Comparison of ENCODE assay signal across 8 cellular contexts in the genomic region with DNA sequence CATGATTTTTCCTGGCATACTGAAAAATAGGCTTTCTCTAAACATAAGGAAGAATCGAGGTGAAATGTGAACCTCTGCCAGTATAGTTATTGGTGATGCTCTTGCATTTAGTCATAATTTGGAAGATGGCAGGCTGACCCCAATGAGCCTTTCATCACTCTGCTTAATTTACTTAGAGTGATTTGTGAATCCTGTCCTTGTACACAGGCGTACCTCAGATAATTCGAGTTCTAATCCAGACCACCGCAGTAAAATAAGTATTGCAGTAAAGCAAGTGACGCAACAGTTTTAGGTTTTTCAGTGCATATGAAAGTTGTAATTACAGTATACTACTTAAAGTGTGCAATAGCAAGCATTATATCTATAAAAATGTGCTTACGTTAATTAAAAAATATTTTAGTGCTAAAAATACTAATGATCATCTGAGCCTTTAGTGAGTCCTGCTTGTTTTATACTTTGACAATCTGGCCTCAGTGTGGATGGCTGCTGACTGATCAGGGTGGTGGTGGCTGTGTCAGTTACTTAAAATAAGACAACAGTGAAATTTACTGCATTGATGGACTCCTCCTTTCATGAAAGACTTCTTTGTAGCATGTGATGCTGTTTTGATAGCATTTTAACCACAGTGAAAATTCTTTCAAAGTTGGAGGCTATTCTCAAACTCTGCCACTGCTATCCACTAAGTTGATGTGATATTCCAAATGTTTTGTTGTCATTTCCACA. TPM values are rescaled to one million over a fixed set of nuclear protein-coding genes. Genes with fewer than 3 reads are reported as not detected.
DNase-seq lines count a peak whose midpoint lies in the region; ATAC-seq, FAIRE-seq and TF ChIP-seq lines count a peak whose summit lies in the region.

No MANE protein-coding gene starts in this region.

- no peaks in the 10 kb centered on the region for H3K27me3 ChIP-seq in CD4-positive, CD25-positive, alpha-beta regulatory T cell (ENCODE audit: control insufficient read depth, insufficient read depth, low read length)
- no peaks in the 10 kb centered on the region for H3K27me3 ChIP-seq in ectodermal cell (ENCODE audit: control insufficient read depth, insufficient read depth, low read length, poor library complexity, severe bottlenecking)

- no peaks in the 10 kb centered on the region for H3K27me3 Mint-ChIP-seq in CD4-positive, CD25-positive, alpha-beta regulatory T cell
- no peaks in the 10 kb centered on the region for H3K27me3 Mint-ChIP-seq in nephron (ENCODE audit: low read depth)

- no peak for ATAC-seq in CD4-positive, CD25-positive, alpha-beta regulatory T cell (ENCODE audit: low read depth in 2 of 2)
- ATAC-seq in HG03097 (IDR thresholded peaks at IDR 0.05; ENCODE audit: low FRiP score, unreplicated experiment), result no peak
- ATAC-seq in HG03354 (IDR thresholded peaks at IDR 0.05; ENCODE audit: poor library complexity, severe bottlenecking, unreplicated experiment), result no peak

- peaks cover 19% of the 10 kb centered on the region for H3K4me1 ChIP-seq in CD4-positive, CD25-positive, alpha-beta regulatory T cell (ENCODE audit: control insufficient read depth, insufficient read depth, low read length, poor library complexity, severe bottlenecking)
- H3K4me1 ChIP-seq in ectodermal cell (ENCODE audit: control insufficient read depth, insufficient read depth, low read length), result no peaks in the 10 kb centered on the region

- TF ChIP-seq CTCF in nephron (IDR thresholded peaks at IDR 0.05; ENCODE audit: unreplicated experiment in 3 of 3), result no peak

- H3K36me3 ChIP-seq in CD4-positive, CD25-positive, alpha-beta regulatory T cell (ENCODE audit: control insufficient read depth, insufficient read depth, low read length), result peaks cover 2% of the 10 kb centered on the region
- H3K36me3 ChIP-seq in ectodermal cell (ENCODE audit: control insufficient read depth, insufficient read depth, low read length), result no peaks in the 10 kb centered on the region

- H3K4me1 Mint-ChIP-seq in CD4-positive, CD25-positive, alpha-beta regulatory T cell, result peaks cover 13 to 47% (median 30%) of the 10 kb centered on the region in 4 donors
- peaks cover 7% of the 10 kb centered on the region for H3K4me1 Mint-ChIP-seq in nephron

- H3K4me3 ChIP-seq in CD4-positive, CD25-positive, alpha-beta regulatory T cell (ENCODE audit: low read depth, low read length), result peak overlapping the region; percentile 82
- peak overlapping the region; percentile 70 for H3K4me3 ChIP-seq in ectodermal cell (ENCODE audit: insufficient read depth, low read depth, low read length)

- peak overlapping the region; percentile 90 to 95 (median 92) for H3K4me3 Mint-ChIP-seq in CD4-positive, CD25-positive, alpha-beta regulatory T cell
- peak overlapping the region; percentile 87 to 92 (median 92) for H3K4me3 Mint-ChIP-seq in nephron

- no peaks in the 10 kb centered on the region for H3K9me3 Mint-ChIP-seq in CD4-positive, CD25-positive, alpha-beta regulatory T cell
- H3K9me3 Mint-ChIP-seq in nephron, result peaks cover 22% of the 10 kb centered on the region

- peaks cover 10% of the 10 kb centered on the region for H3K36me3 Mint-ChIP-seq in CD4-positive, CD25-positive, alpha-beta regulatory T cell
- H3K36me3 Mint-ChIP-seq in nephron (ENCODE audit: low read depth), result peaks cover 38% of the 10 kb centered on the region

- DNase-seq in CD4-positive, CD25-positive, alpha-beta regulatory T cell, result peak in 1 of 3 donors; percentile 25
- DNase-seq in NOMO-1 treated with dmso at 0.1 percent for 144 hours (lab: John Stamatoyannopoulos, UW; ENCODE audit: unreplicated experiment), result peak; percentile 3
- no peak for DNase-seq in GM19239 (ENCODE audit: insufficient read length, low spot score)
- DNase-seq in DMS 273 treated with DMSO at 0.1 percent for 48 hours (lab: John Stamatoyannopoulos, UW), result no peak

- no peak for FAIRE-seq in GM19239 (lab: Jason Lieb, UNC)

- 62 to 69% methylated on average over 5 to 6 of the region's 6 CpGs for WGBS in ectodermal cell, 2 experiments

- no peaks in the 10 kb centered on the region for H3K9me3 ChIP-seq in CD4-positive, CD25-positive, alpha-beta regulatory T cell (ENCODE audit: control insufficient read depth in 2 of 2, low read length in 2 of 2)
- no peaks in the 10 kb centered on the region for H3K9me3 ChIP-seq in ectodermal cell (ENCODE audit: control insufficient read depth, low read length)

- peak overlapping the region; percentile 79 for H3K27ac ChIP-seq in CD4-positive, CD25-positive, alpha-beta regulatory T cell (ENCODE audit: insufficient read depth, low read length, poor library complexity, severe bottlenecking)
- H3K27ac ChIP-seq in ectodermal cell (ENCODE audit: insufficient read depth, low read depth, low read length, poor library complexity, severe bottlenecking), result no peak overlapping the region

- peak overlapping the region; percentile 83 to 94 (median 91) for H3K27ac Mint-ChIP-seq in CD4-positive, CD25-positive, alpha-beta regulatory T cell
- H3K27ac Mint-ChIP-seq in nephron, result peak overlapping the region; percentile 77 to 98 (median 97)

RNA-seq across cellular contexts. Expression of a gene that starts 1.7 kb away (rescaled TPM):
- total RNA-seq in CD4-positive, CD25-positive, alpha-beta regulatory T cell, result 21.5 TPM
- 10 to 100 TPM; 13.0 to 22.6 (median 16.8) TPM for polyA plus RNA-seq in CD4-positive, CD25-positive, alpha-beta regulatory T cell
- 9.8 TPM for polyA plus RNA-seq in ectodermal cell (2013, experiment 1 of 4)
- 6.9 TPM for polyA plus RNA-seq in ectodermal cell (2013, experiment 2 of 4)
- polyA plus RNA-seq in ectodermal cell (2013, experiment 3 of 4), result 9.1 TPM
- polyA plus RNA-seq in ectodermal cell (2013, experiment 4 of 4), result 7.9 TPM

RNA-seq across cellular contexts. Expression of a gene that starts 50.6 kb away (rescaled TPM):
- total RNA-seq in CD4-positive, CD25-positive, alpha-beta regulatory T cell, result not detected
- polyA plus RNA-seq in CD4-positive, CD25-positive, alpha-beta regulatory T cell, result under 1 TPM in 2 of 4 donors, not detected in 2; 0.07 to 0.23 TPM
- polyA plus RNA-seq in ectodermal cell (2013, experiment 1 of 4), result 0.31 TPM
- 0.41 TPM for polyA plus RNA-seq in ectodermal cell (2013, experiment 2 of 4)
- polyA plus RNA-seq in ectodermal cell (2013, experiment 3 of 4), result 0.43 TPM
- polyA plus RNA-seq in ectodermal cell (2013, experiment 4 of 4), result 0.57 TPM
